1 cellular context compared by ENCODE assay signal in genomic region chr18:55338955-55339662, GRCh38.
TF ChIP-seq lines count a peak whose summit lies in the region.

No MANE protein-coding gene starts in this region.

TF ChIP-seq in GM23338, 12 proteins besides CTCF, POLR2A, EP300 and RAD21:
- TF ChIP-seq, protein P1, sequence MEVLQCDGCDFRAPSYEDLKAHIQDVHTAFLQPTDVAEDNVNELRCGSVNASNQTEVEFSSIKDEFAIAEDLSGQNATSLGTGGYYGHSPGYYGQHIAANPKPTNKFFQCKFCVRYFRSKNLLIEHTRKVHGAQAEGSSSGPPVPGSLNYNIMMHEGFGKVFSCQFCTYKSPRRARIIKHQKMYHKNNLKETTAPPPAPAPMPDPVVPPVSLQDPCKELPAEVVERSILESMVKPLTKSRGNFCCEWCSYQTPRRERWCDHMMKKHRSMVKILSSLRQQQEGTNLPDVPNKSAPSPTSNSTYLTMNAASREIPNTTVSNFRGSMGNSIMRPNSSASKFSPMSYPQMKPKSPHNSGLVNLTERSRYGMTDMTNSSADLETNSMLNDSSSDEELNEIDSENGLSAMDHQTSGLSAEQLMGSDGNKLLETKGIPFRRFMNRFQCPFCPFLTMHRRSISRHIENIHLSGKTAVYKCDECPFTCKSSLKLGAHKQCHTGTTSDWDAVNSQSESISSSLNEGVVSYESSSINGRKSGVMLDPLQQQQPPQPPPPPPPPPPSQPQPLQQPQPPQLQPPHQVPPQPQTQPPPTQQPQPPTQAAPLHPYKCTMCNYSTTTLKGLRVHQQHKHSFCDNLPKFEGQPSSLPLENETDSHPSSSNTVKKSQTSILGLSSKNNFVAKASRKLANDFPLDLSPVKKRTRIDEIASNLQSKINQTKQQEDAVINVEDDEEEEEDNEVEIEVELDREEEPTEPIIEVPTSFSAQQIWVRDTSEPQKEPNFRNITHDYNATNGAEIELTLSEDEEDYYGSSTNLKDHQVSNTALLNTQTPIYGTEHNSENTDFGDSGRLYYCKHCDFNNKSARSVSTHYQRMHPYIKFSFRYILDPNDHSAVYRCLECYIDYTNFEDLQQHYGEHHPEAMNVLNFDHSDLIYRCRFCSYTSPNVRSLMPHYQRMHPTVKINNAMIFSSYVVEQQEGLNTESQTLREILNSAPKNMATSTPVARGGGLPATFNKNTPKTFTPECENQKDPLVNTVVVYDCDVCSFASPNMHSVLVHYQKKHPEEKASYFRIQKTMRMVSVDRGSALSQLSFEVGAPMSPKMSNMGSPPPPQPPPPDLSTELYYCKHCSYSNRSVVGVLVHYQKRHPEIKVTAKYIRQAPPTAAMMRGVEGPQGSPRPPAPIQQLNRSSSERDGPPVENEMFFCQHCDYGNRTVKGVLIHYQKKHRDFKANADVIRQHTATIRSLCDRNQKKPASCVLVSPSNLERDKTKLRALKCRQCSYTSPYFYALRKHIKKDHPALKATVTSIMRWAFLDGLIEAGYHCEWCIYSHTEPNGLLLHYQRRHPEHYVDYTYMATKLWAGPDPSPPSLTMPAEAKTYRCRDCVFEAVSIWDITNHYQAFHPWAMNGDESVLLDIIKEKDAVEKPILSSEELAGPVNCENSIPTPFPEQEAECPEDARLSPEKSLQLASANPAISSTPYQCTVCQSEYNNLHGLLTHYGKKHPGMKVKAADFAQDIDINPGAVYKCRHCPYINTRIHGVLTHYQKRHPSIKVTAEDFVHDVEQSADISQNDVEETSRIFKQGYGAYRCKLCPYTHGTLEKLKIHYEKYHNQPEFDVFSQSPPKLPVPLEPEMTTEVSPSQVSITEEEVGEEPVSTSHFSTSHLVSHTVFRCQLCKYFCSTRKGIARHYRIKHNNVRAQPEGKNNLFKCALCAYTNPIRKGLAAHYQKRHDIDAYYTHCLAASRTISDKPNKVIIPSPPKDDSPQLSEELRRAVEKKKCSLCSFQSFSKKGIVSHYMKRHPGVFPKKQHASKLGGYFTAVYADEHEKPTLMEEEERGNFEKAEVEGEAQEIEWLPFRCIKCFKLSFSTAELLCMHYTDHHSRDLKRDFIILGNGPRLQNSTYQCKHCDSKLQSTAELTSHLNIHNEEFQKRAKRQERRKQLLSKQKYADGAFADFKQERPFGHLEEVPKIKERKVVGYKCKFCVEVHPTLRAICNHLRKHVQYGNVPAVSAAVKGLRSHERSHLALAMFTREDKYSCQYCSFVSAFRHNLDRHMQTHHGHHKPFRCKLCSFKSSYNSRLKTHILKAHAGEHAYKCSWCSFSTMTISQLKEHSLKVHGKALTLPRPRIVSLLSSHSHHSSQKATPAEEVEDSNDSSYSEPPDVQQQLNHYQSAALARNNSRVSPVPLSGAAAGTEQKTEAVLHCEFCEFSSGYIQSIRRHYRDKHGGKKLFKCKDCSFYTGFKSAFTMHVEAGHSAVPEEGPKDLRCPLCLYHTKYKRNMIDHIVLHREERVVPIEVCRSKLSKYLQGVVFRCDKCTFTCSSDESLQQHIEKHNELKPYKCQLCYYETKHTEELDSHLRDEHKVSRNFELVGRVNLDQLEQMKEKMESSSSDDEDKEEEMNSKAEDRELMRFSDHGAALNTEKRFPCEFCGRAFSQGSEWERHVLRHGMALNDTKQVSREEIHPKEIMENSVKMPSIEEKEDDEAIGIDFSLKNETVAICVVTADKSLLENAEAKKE (CRISPR knock-in tag; IDR thresholded peaks at IDR 0.05): no peak
- no peak for TF ChIP-seq ZNF331 (CRISPR knock-in tag; IDR thresholded peaks at IDR 0.05; ENCODE audit: low read depth)
- no peak for TF ChIP-seq JUNB (IDR thresholded peaks at IDR 0.05; ENCODE audit: unreplicated experiment)
- no peak for TF ChIP-seq STAT1 (IDR thresholded peaks at IDR 0.05; ENCODE audit: unreplicated experiment)
- TF ChIP-seq ETS1 (IDR thresholded peaks at IDR 0.05): no peak
